ENCODE assay signal across 11 cellular contexts in the genomic region with DNA sequence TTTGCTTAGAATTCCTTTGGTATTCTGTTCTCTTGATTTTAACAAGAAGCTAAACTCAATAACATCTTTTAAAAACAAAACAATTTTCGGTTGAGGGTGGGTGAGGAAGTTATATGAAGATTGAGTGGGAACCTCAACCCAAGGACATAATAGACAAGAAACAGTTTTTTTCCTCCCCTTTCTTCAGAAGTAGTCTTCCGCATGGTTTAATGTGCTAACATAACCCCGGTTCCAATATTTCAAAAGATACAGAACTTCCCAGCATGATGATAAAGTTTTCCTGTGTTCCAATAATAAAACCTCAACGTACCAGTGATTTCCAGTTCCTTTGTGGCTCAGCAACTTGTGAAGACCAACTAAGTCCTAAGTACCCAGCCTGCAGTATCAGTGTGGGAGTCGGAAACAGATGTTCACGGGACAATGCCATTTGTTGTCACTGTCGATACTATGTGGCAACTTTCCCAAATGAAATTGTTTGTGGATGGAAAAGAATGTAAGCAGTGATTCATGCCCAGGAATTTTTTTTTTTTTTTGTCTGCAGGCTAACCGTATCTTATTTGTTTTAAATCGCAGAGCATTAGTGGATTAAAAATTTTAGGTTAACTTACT. TPM values are rescaled to one million over a fixed set of nuclear protein-coding genes. Genes with fewer than 3 reads are reported as not detected.
DNase-seq lines count a peak whose midpoint lies in the region; ATAC-seq and TF ChIP-seq lines count a peak whose summit lies in the region.
"Had no signal": no experiment of that assay in that cellular context is flagged by ENCODE, and none has a peak within 500 bp of the region (broad histone marks: within the 10 kb centered on the region; RNA-seq: fewer than 3 reads in every experiment).

No MANE protein-coding gene starts in this region.

- H2AFZ ChIP-seq in smooth muscle cell (ENCODE audit: low read depth) = no peak overlapping the region

- POLR2A ChIA-PET in HEK293 (lab: Yijun Ruan, JAX) = interaction anchor here (0.6 kb wide), 1 partner anchor 379 kb away, joined by 3 read pairs; no protein-coding TSS in a partner anchor
- POLR2A ChIA-PET in WTC11 (lab: Charles Lee) = no interaction called here

- peaks cover 4% of the 10 kb centered on the region for H3K27me3 Mint-ChIP-seq in WTC11 (ENCODE audit: low read depth)

- DNase-seq in WTC11 (ENCODE audit: low spot score) = no peak
- no peak for DNase-seq in left ventricle myocardium superior
- no peak for DNase-seq in smooth muscle cell (lab: John Stamatoyannopoulos, UW; ENCODE audit: unreplicated experiment)
- DNase-seq in GM10266 (ENCODE audit: extremely low spot score) = no peak
- DNase-seq in NCI-H1417 (lab: John Stamatoyannopoulos, UW) = no peak
- DNase-seq in dorsolateral prefrontal cortex = no peak

- peaks cover 46% of the 10 kb centered on the region for H3K4me1 Mint-ChIP-seq in WTC11

- H3K27me3 ChIP-seq in smooth muscle cell (ENCODE audit: low read depth) (peaks cover 15% of the 10 kb centered on the region), dorsolateral prefrontal cortex (peaks cover 0 to 84% (median 18%) of the 10 kb centered on the region in 45 donors)

- H3K36me3 ChIP-seq in HEK293 (ENCODE audit: control insufficient read depth in 2 of 2, insufficient read depth in 1 of 2, low read length in 2 of 2) (no peaks in the 10 kb centered on the region), smooth muscle cell (ENCODE audit: low read depth) (no peaks in the 10 kb centered on the region)

- no peak overlapping the region for H3K9ac ChIP-seq in smooth muscle cell (ENCODE audit: low read depth)

- CTCF ChIA-PET in HEK293 (lab: Yijun Ruan, JAX) = interaction anchor here (0.6 kb wide), 1 partner anchor 119 kb away, joined by 3 read pairs; no protein-coding TSS in a partner anchor
- CTCF ChIA-PET in WTC11 (lab: Charles Lee) = no interaction called here

- H3K4me1 ChIP-seq in HEK293 (ENCODE audit: control insufficient read depth, insufficient read depth, low read length) (no peaks in the 10 kb centered on the region), smooth muscle cell (ENCODE audit: low read depth) (no peaks in the 10 kb centered on the region)

- no peak for ATAC-seq in WTC11
- peak; percentile 82 for ATAC-seq in left ventricle myocardium superior
- ATAC-seq in HG03460 (IDR thresholded peaks at IDR 0.05; ENCODE audit: unreplicated experiment) = no peak
- ATAC-seq: activated naive CD4-positive, alpha-beta T cell treated with anti-CD3 and anti-CD28 coated beads, Interleukin-2, amount 50 U/mL, for 72 hours had no signal

- H3F3A ChIP-seq in smooth muscle cell (ENCODE audit: low read depth) = no peaks in the 10 kb centered on the region

- 38% methylated on average over 9 of the region's 9 CpGs for WGBS in smooth muscle cell (ENCODE audit: low lambda C conversion rate)

- peak overlapping the region; percentile 78 for H3K27ac Mint-ChIP-seq in WTC11
- H3K27ac Mint-ChIP-seq: activated naive CD4-positive, alpha-beta T cell treated with anti-CD3 and anti-CD28 coated beads, Interleukin-2, amount 50 U/mL, for 72 hours; mesothelial cell of epicardium had no signal

- no peaks in the 10 kb centered on the region for H4K20me1 ChIP-seq in smooth muscle cell (ENCODE audit: low read depth)

- no peaks in the 10 kb centered on the region for H3K9me3 Mint-ChIP-seq in WTC11
- H3K9me3 Mint-ChIP-seq: activated naive CD4-positive, alpha-beta T cell treated with anti-CD3 and anti-CD28 coated beads, Interleukin-2, amount 50 U/mL, for 72 hours; mesothelial cell of epicardium had no signal

- H3K9me3 ChIP-seq in HEK293 (ENCODE audit: control insufficient read depth, insufficient read depth, low read depth, low read length) (no peaks in the 10 kb centered on the region), smooth muscle cell (replicated peaks; ENCODE audit: low read depth) (no peaks in the 10 kb centered on the region)

- H3K4me2 ChIP-seq in smooth muscle cell = peak overlapping the region; percentile 61

- H3K79me2 ChIP-seq in smooth muscle cell (ENCODE audit: low read depth) = no peaks in the 10 kb centered on the region

- no peak overlapping the region for H3K4me3 Mint-ChIP-seq in WTC11
- H3K4me3 Mint-ChIP-seq: mesothelial cell of epicardium had no signal

- intact Hi-C loops in left ventricle myocardium superior (cut with micrococcal nuclease) = no loop called here
- intact Hi-C loops in dorsolateral prefrontal cortex (cut with DNase I) = no loop called here

- no peak for TF ChIP-seq CTCF in HEK293 (tag by site-specific recombination; IDR thresholded peaks at IDR 0.05)
- TF ChIP-seq CTCF in WTC11 (IDR thresholded peaks at IDR 0.05) = no peak
- TF ChIP-seq CTCF in smooth muscle cell (IDR thresholded peaks at IDR 0.05; ENCODE audit: borderline replicate concordance, insufficient read depth, poor library complexity, severe bottlenecking) = no peak
- no peak for TF ChIP-seq CTCF in GM10266 (IDR thresholded peaks at IDR 0.05; ENCODE audit: control insufficient read depth, insufficient read depth, low read depth, missing control alignments)
- TF ChIP-seq CTCF in dorsolateral prefrontal cortex (IDR thresholded peaks at IDR 0.05 in 54 of 56, conservative IDR thresholded peaks at IDR 0.05 in 2 of 56; ENCODE audit: low read depth in 1 of 56, partially characterized antibody in 56 of 56) = no peak

- H3K27ac ChIP-seq in HEK293 (ENCODE audit: extremely low read depth, low read depth, low read length) (no peak overlapping the region), smooth muscle cell (ENCODE audit: low read depth) (no peak overlapping the region), dorsolateral prefrontal cortex (no peak overlapping the region)
- H3K27ac ChIP-seq: HL-60 had no signal

- H3K36me3 Mint-ChIP-seq in WTC11 = peaks cover 5% of the 10 kb centered on the region
- H3K36me3 Mint-ChIP-seq: activated naive CD4-positive, alpha-beta T cell treated with anti-CD3 and anti-CD28 coated beads, Interleukin-2, amount 50 U/mL, for 72 hours; mesothelial cell of epicardium had no signal

- no peak overlapping the region for H3K4me3 ChIP-seq in HEK293 (ENCODE audit: low read depth, low read length)
- no peak overlapping the region for H3K4me3 ChIP-seq in smooth muscle cell
- H3K4me3 ChIP-seq in dorsolateral prefrontal cortex = peak overlapping the region in 23 of 59 donors; percentile 3 to 53 (median 23)

TF ChIP-seq in HEK293, 187 proteins besides CTCF, POLR2A, EP300 and RAD21 (continues in another document):
- TF ChIP-seq ZNF426 (tag by site-specific recombination; IDR thresholded peaks at IDR 0.05) = no peak
- no peak for TF ChIP-seq ZNF341 (tag by site-specific recombination; IDR thresholded peaks at IDR 0.05; ENCODE audit: low read depth)
- TF ChIP-seq, protein P1, sequence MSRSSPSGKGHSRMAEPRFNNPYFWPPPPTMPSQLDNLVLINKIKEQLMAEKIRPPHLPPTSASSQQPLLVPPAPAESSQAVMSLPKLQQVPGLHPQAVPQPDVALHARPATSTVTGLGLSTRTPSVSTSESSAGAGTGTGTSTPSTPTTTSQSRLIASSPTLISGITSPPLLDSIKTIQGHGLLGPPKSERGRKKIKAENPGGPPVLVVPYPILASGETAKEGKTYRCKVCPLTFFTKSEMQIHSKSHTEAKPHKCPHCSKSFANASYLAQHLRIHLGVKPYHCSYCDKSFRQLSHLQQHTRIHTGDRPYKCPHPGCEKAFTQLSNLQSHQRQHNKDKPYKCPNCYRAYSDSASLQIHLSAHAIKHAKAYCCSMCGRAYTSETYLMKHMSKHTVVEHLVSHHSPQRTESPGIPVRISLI (tag by site-specific recombination; IDR thresholded peaks at IDR 0.05) = peak; percentile 80

TF ChIP-seq in WTC11, 78 proteins besides CTCF, POLR2A, EP300 and RAD21 (continues in another document):
- TF ChIP-seq JUN (CRISPR knock-in tag; IDR thresholded peaks at IDR 0.05) = no peak
- TF ChIP-seq, protein P2, sequence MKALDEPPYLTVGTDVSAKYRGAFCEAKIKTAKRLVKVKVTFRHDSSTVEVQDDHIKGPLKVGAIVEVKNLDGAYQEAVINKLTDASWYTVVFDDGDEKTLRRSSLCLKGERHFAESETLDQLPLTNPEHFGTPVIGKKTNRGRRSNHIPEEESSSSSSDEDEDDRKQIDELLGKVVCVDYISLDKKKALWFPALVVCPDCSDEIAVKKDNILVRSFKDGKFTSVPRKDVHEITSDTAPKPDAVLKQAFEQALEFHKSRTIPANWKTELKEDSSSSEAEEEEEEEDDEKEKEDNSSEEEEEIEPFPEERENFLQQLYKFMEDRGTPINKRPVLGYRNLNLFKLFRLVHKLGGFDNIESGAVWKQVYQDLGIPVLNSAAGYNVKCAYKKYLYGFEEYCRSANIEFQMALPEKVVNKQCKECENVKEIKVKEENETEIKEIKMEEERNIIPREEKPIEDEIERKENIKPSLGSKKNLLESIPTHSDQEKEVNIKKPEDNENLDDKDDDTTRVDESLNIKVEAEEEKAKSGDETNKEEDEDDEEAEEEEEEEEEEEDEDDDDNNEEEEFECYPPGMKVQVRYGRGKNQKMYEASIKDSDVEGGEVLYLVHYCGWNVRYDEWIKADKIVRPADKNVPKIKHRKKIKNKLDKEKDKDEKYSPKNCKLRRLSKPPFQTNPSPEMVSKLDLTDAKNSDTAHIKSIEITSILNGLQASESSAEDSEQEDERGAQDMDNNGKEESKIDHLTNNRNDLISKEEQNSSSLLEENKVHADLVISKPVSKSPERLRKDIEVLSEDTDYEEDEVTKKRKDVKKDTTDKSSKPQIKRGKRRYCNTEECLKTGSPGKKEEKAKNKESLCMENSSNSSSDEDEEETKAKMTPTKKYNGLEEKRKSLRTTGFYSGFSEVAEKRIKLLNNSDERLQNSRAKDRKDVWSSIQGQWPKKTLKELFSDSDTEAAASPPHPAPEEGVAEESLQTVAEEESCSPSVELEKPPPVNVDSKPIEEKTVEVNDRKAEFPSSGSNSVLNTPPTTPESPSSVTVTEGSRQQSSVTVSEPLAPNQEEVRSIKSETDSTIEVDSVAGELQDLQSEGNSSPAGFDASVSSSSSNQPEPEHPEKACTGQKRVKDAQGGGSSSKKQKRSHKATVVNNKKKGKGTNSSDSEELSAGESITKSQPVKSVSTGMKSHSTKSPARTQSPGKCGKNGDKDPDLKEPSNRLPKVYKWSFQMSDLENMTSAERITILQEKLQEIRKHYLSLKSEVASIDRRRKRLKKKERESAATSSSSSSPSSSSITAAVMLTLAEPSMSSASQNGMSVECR (CRISPR knock-in tag; IDR thresholded peaks at IDR 0.05; ENCODE audit: borderline replicate concordance) = no peak
- TF ChIP-seq CBFB (CRISPR knock-in tag; IDR thresholded peaks at IDR 0.05; ENCODE audit: low read depth) = no peak
- TF ChIP-seq SMAD4 (CRISPR knock-in tag; IDR thresholded peaks at IDR 0.05) = no peak

RNA-seq across cellular contexts. Expression of gene NR5A2, which starts 48.5 kb away (rescaled TPM):
- total RNA-seq in WTC11 (2021) (13.6 to 22.3 TPM (median 17.8 TPM) in 3 replicates), left ventricle myocardium superior (1.7 TPM), smooth muscle cell (0.22 and 0.36 TPM in 2 replicates), dorsolateral prefrontal cortex (1 to 10 TPM in 1 of 120 experiments, under 1 TPM in 45, not detected in 74; 0.10 to 1.0 (median 0.22) TPM)
- 0.14 and 0.18 TPM in 2 replicates for polyA plus RNA-seq in smooth muscle cell
